8 cellular contexts compared by ENCODE assay signal in the genomic region with DNA sequence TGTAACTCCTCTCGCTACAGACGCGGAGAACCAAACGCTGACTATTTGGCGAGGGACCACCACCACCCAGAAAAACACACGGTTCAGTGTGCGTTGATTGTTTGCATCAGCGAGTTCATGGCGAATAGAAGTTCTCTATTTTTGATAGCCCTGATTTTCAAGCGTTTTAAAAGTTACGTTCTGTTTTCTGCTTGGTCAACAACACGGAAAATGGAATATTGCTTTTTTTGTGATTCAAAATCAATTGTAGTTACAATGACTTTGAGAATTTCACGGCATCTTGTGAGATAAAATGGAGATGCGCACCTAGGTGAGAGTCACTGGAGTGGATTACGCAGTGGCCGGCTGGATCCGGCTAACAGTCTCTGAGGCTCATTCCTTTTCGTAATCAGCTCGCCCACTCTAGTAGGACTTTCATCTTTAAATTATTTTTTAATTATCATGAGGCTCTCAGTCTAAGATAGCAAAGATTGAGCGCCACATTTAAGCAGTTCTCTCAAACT. TPM values are rescaled to one million over a fixed set of nuclear protein-coding genes. Genes with fewer than 3 reads are reported as not detected.
DNase-seq lines count a peak whose midpoint lies in the region; ATAC-seq, FAIRE-seq and TF ChIP-seq lines count a peak whose summit lies in the region.

No MANE protein-coding gene starts in this region.

- no peaks in the 10 kb centered on the region for H3K9me1 ChIP-seq in keratinocyte (ENCODE audit: control insufficient read depth, extremely low read depth, insufficient read depth, low read length)

- DNase-seq in DND-41 = no peak
- no peak for DNase-seq in Karpas-422
- DNase-seq in astrocyte of the spinal cord (ENCODE audit: low read depth, low spot score) = no peak
- no peak for DNase-seq in keratinocyte (ENCODE audit: low read depth, low spot score)
- peak in 3 of 49 donors; percentile 4 to 8 (median 8) for DNase-seq in substantia nigra (lab: John Stamatoyannopoulos, UW)
- DNase-seq in stimulated activated CD4-positive, alpha-beta T cell treated with anti-CD3 and anti-CD28 coated beads, Interleukin-12 subunit alpha, Interleukin-12 subunit beta, amount 100 ng/mL, for 4 hours = no peak

- H3K9ac ChIP-seq in DND-41 (ENCODE audit: low read depth, low read length) (peak overlapping the region; percentile 74), Karpas-422 (ENCODE audit: low read length) (peak overlapping the region; percentile 86), keratinocyte (ENCODE audit: control insufficient read depth, extremely low read depth, insufficient read depth, low read length) (peak overlapping the region; percentile 86)

- H3K9me3 ChIP-seq in DND-41 (ENCODE audit: insufficient read depth, low read length, severe bottlenecking) (no peaks in the 10 kb centered on the region), Karpas-422 (ENCODE audit: low read length) (no peaks in the 10 kb centered on the region), keratinocyte (ENCODE audit: control insufficient read depth, low read depth, low read length) (no peaks in the 10 kb centered on the region)

- FAIRE-seq in keratinocyte (lab: Jason Lieb, UNC) = peak; percentile 5

- H3K27me3 ChIP-seq in DND-41 (ENCODE audit: insufficient read depth, low read length, poor library complexity) (no peaks in the 10 kb centered on the region), Karpas-422 (ENCODE audit: low read length) (no peaks in the 10 kb centered on the region), keratinocyte (ENCODE audit: control insufficient read depth, extremely low read depth, insufficient read depth, low read length) (no peaks in the 10 kb centered on the region)

- H2AFZ ChIP-seq in DND-41 (ENCODE audit: low read depth, low read length) (peak overlapping the region; percentile 95), Karpas-422 (ENCODE audit: low read length) (peak overlapping the region; percentile 99), keratinocyte (ENCODE audit: control insufficient read depth, low read length) (peak overlapping the region; percentile 99)

- peak overlapping the region; percentile 78 for H3K4me2 ChIP-seq in DND-41 (ENCODE audit: insufficient read depth, low read length)
- H3K4me2 ChIP-seq in Karpas-422 (ENCODE audit: low read depth, low read length, poor library complexity, severe bottlenecking) = peak overlapping the region; percentile 80
- H3K4me2 ChIP-seq in keratinocyte (ENCODE audit: control insufficient read depth, extremely low read depth, insufficient read depth, low read depth, low read length) = peak overlapping the region; percentile 99

- H3K36me3 ChIP-seq in DND-41 (ENCODE audit: insufficient read depth, low read length) = no peaks in the 10 kb centered on the region
- no peaks in the 10 kb centered on the region for H3K36me3 ChIP-seq in Karpas-422 (ENCODE audit: insufficient read depth, low read length)
- H3K36me3 ChIP-seq in keratinocyte (ENCODE audit: control insufficient read depth in 2 of 2, extremely low read depth in 1 of 2, insufficient read depth in 2 of 2, low read length in 2 of 2) = no peaks in the 10 kb centered on the region

- H3K4me1 ChIP-seq in DND-41 (ENCODE audit: insufficient read depth, low read length) (peaks cover 28% of the 10 kb centered on the region), Karpas-422 (ENCODE audit: low read length) (peaks cover 48% of the 10 kb centered on the region), keratinocyte (ENCODE audit: control insufficient read depth, extremely low read depth, insufficient read depth, low read length) (peaks cover 27% of the 10 kb centered on the region)

- no peaks in the 10 kb centered on the region for H3K9me2 ChIP-seq in Karpas-422 (replicated peaks; ENCODE audit: insufficient read depth, low read length)

- TF ChIP-seq CTCF in DND-41 (IDR thresholded peaks at IDR 0.05; ENCODE audit: borderline replicate concordance, extremely low read depth, low read length, poor library complexity, severe bottlenecking) = no peak
- no peak for TF ChIP-seq CTCF in astrocyte of the spinal cord (IDR thresholded peaks at IDR 0.05; ENCODE audit: low read depth, low read length)
- no peak for TF ChIP-seq CTCF in keratinocyte (optimal IDR thresholded peaks at IDR 0.05 in 1 of 3, IDR thresholded peaks at IDR 0.05 in 1 of 3, conservative IDR thresholded peaks at IDR 0.05 in 1 of 3; ENCODE audit: extremely low read depth in 1 of 3, insufficient read depth in 2 of 3, low read length in 3 of 3)

- dilution Hi-C loops in keratinocyte (cut with MboI; ENCODE audit: extremely low pct_ligation_motif_present, low sequenced_read_pairs) = loop anchor here (25.0 kb wide), 1 partner anchor 170 kb away; no protein-coding TSS in a partner anchor

- in situ Hi-C loops in astrocyte of the spinal cord (cut with HindIII; ENCODE audit: low sequenced_read_pairs) = no loop called here

- peak overlapping the region; percentile 86 for H3K27ac ChIP-seq in DND-41 (ENCODE audit: low read length)
- H3K27ac ChIP-seq in Karpas-422 (ENCODE audit: low read length) = no peak overlapping the region
- peak overlapping the region; percentile 84 for H3K27ac ChIP-seq in keratinocyte (ENCODE audit: control insufficient read depth, insufficient read depth, low read length)
- H3K27ac ChIP-seq in substantia nigra (ENCODE audit: low read depth, low read length, poor library complexity, severe bottlenecking) = peak overlapping the region; percentile 89

- no peaks in the 10 kb centered on the region for H3K79me2 ChIP-seq in DND-41 (ENCODE audit: insufficient read depth, low read length)
- H3K79me2 ChIP-seq in Karpas-422 (ENCODE audit: low read length) = no peaks in the 10 kb centered on the region
- H3K79me2 ChIP-seq in keratinocyte (ENCODE audit: control insufficient read depth, insufficient read depth, low read length) = no peaks in the 10 kb centered on the region

- no peaks in the 10 kb centered on the region for H4K20me1 ChIP-seq in DND-41 (ENCODE audit: insufficient read depth, low read length)
- H4K20me1 ChIP-seq in Karpas-422 (ENCODE audit: insufficient read depth, low read depth, low read length) = no peaks in the 10 kb centered on the region
- no peaks in the 10 kb centered on the region for H4K20me1 ChIP-seq in keratinocyte (ENCODE audit: control insufficient read depth, extremely low read depth, insufficient read depth, low read length)

- ATAC-seq in DND-41 (ENCODE audit: insufficient read depth, low read depth) (no peak), HG02678 (IDR thresholded peaks at IDR 0.05; ENCODE audit: unreplicated experiment) (no peak), HG03175 (IDR thresholded peaks at IDR 0.05; ENCODE audit: unreplicated experiment) (no peak)

- H3K4me3 ChIP-seq in DND-41 (ENCODE audit: low read depth in 1 of 2, low read length in 2 of 2) (peak overlapping the region; percentile 32 to 61), Karpas-422 (ENCODE audit: low read length) (peak overlapping the region; percentile 81), astrocyte of the spinal cord (ENCODE audit: low read depth, low read length) (peak overlapping the region; percentile 60), keratinocyte (ENCODE audit: control insufficient read depth in 2 of 3, extremely low read depth in 1 of 3, insufficient read depth in 2 of 3, low read depth in 1 of 3, low read length in 3 of 3) (peak overlapping the region; percentile 65 to 89 (median 71))

RNA-seq across cellular contexts. Expression of a gene that starts 54.8 kb away (rescaled TPM):
- total RNA-seq in Karpas-422 (2014; rRNA removed; shearing (Covaris generic); ENCODE audit: low replicate concordance) = not detected in 2 replicates
- polyA plus RNA-seq in keratinocyte = not detected in 3 replicates
- not detected for polyA plus RNA-seq in keratinocyte (2011; ENCODE audit: low read depth)
- not detected in 2 replicates for polyA plus RNA-seq in keratinocyte (2011; cell fraction: cytosol; rRNA removed)
- polyA plus RNA-seq in keratinocyte (2011; cell fraction: nucleus; rRNA removed) = not detected in 2 replicates
- polyA plus RNA-seq in keratinocyte (2012; ENCODE audit: low replicate concordance) = not detected in 2 replicates
- not detected in 3 replicates for polyA minus RNA-seq in keratinocyte
- polyA minus RNA-seq in keratinocyte (2011; cell fraction: cytosol; rRNA and poly(A)+ RNA removed) = not detected
- polyA minus RNA-seq in keratinocyte (2011; cell fraction: nucleus; rRNA and poly(A)+ RNA removed) = not detected in 2 replicates
